Comparison of ENCODE assay signal across 1 cellular context in genomic region chr19:32824906-32825608, GRCh38.
TF ChIP-seq lines count a peak whose summit lies in the region.

No MANE protein-coding gene starts in this region.

TF ChIP-seq in endothelial cell of umbilical vein, 7 proteins besides CTCF, POLR2A, EP300 and RAD21:
- TF ChIP-seq JUN (IDR thresholded peaks at IDR 0.05; ENCODE audit: borderline replicate concordance, insufficient read depth, insufficient read length, low read depth) (no peak), EZH2 (IDR thresholded peaks at IDR 0.05; ENCODE audit: borderline replicate concordance, low read depth, low read length, severe bottlenecking) (no peak), POLR2AphosphoS5 (IDR thresholded peaks at IDR 0.05; ENCODE audit: insufficient read depth, low read depth, low read length) (no peak), GATA2 (IDR thresholded peaks at IDR 0.05; ENCODE audit: insufficient read depth, insufficient read length, low read depth, low read length) (no peak), MYC (IDR thresholded peaks at IDR 0.05; ENCODE audit: low read depth, low read length) (no peak), MAX (IDR thresholded peaks at IDR 0.05; ENCODE audit: insufficient read depth, insufficient read length) (no peak), FOS (IDR thresholded peaks at IDR 0.05; ENCODE audit: borderline replicate concordance, insufficient read depth, low read length) (no peak)
